Comparison of ENCODE assay signal across 8 cellular contexts in the genomic region with DNA sequence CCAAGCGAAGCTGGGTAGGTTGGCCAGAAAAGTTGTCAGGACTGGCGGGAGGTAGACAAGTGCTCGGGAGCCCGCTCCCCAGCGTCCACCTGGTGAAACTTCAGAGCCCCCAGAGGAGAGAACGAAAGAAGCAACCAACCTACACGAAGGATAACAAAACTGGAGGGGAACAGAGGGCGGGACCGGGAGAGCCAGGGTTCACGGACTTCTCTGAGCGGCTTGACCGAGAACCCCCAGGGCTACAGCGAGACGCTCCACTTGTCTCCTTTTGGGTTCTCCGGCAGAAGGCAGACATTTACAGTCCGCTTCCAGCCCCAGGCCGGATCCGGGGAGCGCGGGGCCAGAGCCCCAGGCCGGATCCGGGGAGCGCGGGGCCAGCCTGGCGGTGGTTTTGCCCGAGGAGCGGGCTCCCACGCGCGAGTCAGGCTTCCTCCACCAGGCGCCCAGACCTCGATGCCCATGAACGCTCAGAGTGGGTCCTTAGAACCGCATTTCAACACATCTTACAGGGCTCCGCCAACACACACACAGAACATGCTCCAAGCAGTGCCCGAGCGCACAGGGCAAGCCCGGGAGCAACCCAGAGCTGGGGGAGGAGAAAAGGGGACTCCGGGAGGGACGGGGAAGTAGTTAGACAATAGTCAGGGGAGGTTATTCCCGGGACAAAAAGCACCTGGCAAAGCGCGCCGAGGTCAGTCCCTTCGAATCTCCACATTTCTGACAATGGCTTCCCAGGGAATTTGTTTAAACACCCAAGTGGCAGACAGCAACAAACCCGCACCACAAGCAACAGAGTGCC. TPM values are rescaled to one million over a fixed set of nuclear protein-coding genes. Genes with fewer than 3 reads are reported as not detected.
DNase-seq lines count a peak whose midpoint lies in the region; ATAC-seq, FAIRE-seq and TF ChIP-seq lines count a peak whose summit lies in the region.

No MANE protein-coding gene starts in this region.

- WGBS in adrenal gland, 4 donors = 0 to 1% (median 1%) methylated on average over 25 to 46 of the region's 46 CpGs
- under 1% methylated on average over 46 of the region's 46 CpGs for WGBS in prostate gland

- H3K4me3 ChIP-seq in adrenal gland = peak overlapping the region; percentile 7 to 85 (median 60)
- peak overlapping the region; percentile 78 to 90 for H3K4me3 ChIP-seq in right atrium auricular region
- H3K4me3 ChIP-seq in prostate gland = peak overlapping the region; percentile 61 to 64

- H3K27me3 ChIP-seq in adrenal gland (no peaks in the 10 kb centered on the region), right atrium auricular region (no peaks in the 10 kb centered on the region), prostate gland (replicated peaks; ENCODE audit: insufficient read depth) (no peaks in the 10 kb centered on the region)

- FAIRE-seq in H54 (lab: Jason Lieb, UNC) = no peak

- DNase-seq in Daoy (ENCODE audit: low read depth) (peak; percentile 67), RKO (ENCODE audit: low spot score) (peak; percentile 74), adrenal gland (peak; percentile 34 to 69 (median 49)), right atrium auricular region (ENCODE audit: low spot score) (peak; percentile 63), prostate gland (ENCODE audit: low spot score) (peak; percentile 68), H54 (ENCODE audit: insufficient read length, low spot score) (no peak), NCI-H345 treated with DMSO at 0.1 percent for 48 hours (lab: John Stamatoyannopoulos, UW; ENCODE audit: unreplicated experiment) (no peak)

- no peak for TF ChIP-seq POLR2A in adrenal gland (IDR thresholded peaks at IDR 0.05)
- TF ChIP-seq POLR2A in prostate gland (IDR thresholded peaks at IDR 0.05) = no peak
- no peak for TF ChIP-seq POLR2A in H54 (IDR thresholded peaks at IDR 0.05; ENCODE audit: low read depth, low read length)

- ATAC-seq in HG03097 (IDR thresholded peaks at IDR 0.05; ENCODE audit: low FRiP score, unreplicated experiment) = peak; percentile 33

- TF ChIP-seq CTCF in adrenal gland (IDR thresholded peaks at IDR 0.05) (peak in 1 of 6 experiments; percentile 25), right atrium auricular region (IDR thresholded peaks at IDR 0.05) (no peak), prostate gland (IDR thresholded peaks at IDR 0.05) (peak in 3 of 4 experiments; percentile 19 to 40 (median 27))

- no peaks in the 10 kb centered on the region for H3K36me3 ChIP-seq in adrenal gland (replicated peaks in 1 of 2)
- no peaks in the 10 kb centered on the region for H3K36me3 ChIP-seq in right atrium auricular region
- no peaks in the 10 kb centered on the region for H3K36me3 ChIP-seq in prostate gland

- H3K27ac ChIP-seq in adrenal gland (peak overlapping the region in 4 of 5 donors; percentile 82 to 96 (median 91)), right atrium auricular region (peak overlapping the region; percentile 95 to 97), prostate gland (peak overlapping the region; percentile 96 to 98)

- peaks cover 0 to 5% of the 10 kb centered on the region in 2 donors for H3K4me1 ChIP-seq in adrenal gland (replicated peaks in 1 of 2)
- peaks cover 0 to 45% of the 10 kb centered on the region in 2 donors for H3K4me1 ChIP-seq in right atrium auricular region
- H3K4me1 ChIP-seq in prostate gland (replicated peaks) = peaks cover 5% of the 10 kb centered on the region

- no peaks in the 10 kb centered on the region for H3K9me3 ChIP-seq in adrenal gland (replicated peaks in 1 of 3)
- H3K9me3 ChIP-seq in right atrium auricular region = no peaks in the 10 kb centered on the region
- no peaks in the 10 kb centered on the region for H3K9me3 ChIP-seq in prostate gland

- intact Hi-C loops in adrenal gland (cut with DNase I) = no loop called here
- intact Hi-C loops in prostate gland (cut with DNase I) = loop anchor here (10.0 kb wide), 1 partner anchor 665 kb away; no protein-coding TSS in a partner anchor

RNA-seq across cellular contexts. Expression of gene PTPRK, which starts 1.1 kb away (rescaled TPM):
- total RNA-seq in Daoy (2014; rRNA removed; shearing (Covaris generic)) = 40.1 and 46.5 TPM in 2 replicates
- 10 to 100 TPM; 10.2 to 22.4 (median 16.0) TPM for total RNA-seq in adrenal gland
- 1 to 10 TPM; 3.2 to 8.0 (median 3.4) TPM for polyA plus RNA-seq in adrenal gland
- total RNA-seq in right atrium auricular region = 10 to 100 TPM; 24.5 to 36.4 TPM
- total RNA-seq in prostate gland = 10 to 100 TPM; 32.0 to 64.6 TPM

Comparison
In these comparisons a context has a peak if more than half of its experiments do, and no peak if none do; other contexts are left out.
1. DNase-seq: peak in Daoy (single experiment), RKO (single experiment), adrenal gland (7 of 7), right atrium auricular region (single experiment) and prostate gland (single experiment); none in H54 (single experiment) and NCI-H345 treated with DMSO at 0.1 percent for 48 hours (single experiment).
2. CTCF ChIP-seq: peak in prostate gland (3 of 4); none in right atrium auricular region (0 of 2).
3. Peak in every context shown above with its lines, with median percentiles within 50 percentile points of each other: H3K27ac ChIP-seq and H3K4me3 ChIP-seq.